Comparison of ENCODE assay signal across 10 cellular contexts in the genomic region with DNA sequence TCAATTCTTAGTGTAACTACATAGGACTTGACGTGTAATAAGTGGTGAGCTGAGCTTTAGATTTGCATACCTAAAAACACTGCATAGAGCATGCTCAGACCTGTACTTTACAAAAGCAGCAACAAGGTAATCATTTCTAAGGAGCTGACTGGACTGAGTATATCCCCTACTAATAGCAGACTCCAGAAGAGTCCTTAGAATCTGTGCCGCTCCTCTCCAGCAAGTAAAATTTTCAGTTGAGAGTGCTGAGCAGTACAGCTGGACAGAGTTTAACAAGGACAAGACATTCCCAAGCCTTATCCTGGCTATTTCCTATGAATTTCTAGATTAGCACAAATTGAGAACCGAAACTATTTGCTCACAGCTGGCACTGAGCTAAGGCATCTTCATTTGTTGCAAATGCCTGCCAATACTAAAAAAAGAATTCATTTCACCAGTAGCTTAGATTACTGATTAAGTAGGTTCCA. TPM values are rescaled to one million over a fixed set of nuclear protein-coding genes. Genes with fewer than 3 reads are reported as not detected.
DNase-seq lines count a peak whose midpoint lies in the region; ATAC-seq lines count a peak whose summit lies in the region.
"Had no signal": no experiment of that assay in that cellular context is flagged by ENCODE, and none has a peak within 500 bp of the region (broad histone marks: within the 10 kb centered on the region; RNA-seq: fewer than 3 reads in every experiment).

No MANE protein-coding gene starts in this region.

- ATAC-seq in GM18858 (IDR thresholded peaks at IDR 0.05; ENCODE audit: unreplicated experiment): peak; percentile 84
- peak; percentile 93 for ATAC-seq in GM21619 (IDR thresholded peaks at IDR 0.05; ENCODE audit: unreplicated experiment)
- ATAC-seq in HG03439 (IDR thresholded peaks at IDR 0.05; ENCODE audit: unreplicated experiment): peak; percentile 93
- ATAC-seq in left cardiac atrium: peak; percentile 42 to 58

- intact Hi-C loops in left cardiac atrium (cut with DNase I): no loop called here

- DNase-seq in left cardiac atrium (no peak), retina (no peak), iPS-NIHi11 (ENCODE audit: low spot score) (no peak), NCI-H69 (lab: John Stamatoyannopoulos, UW) (no peak), NCI-H2227 treated with DMSO at 0.1 percent for 48 hours (lab: John Stamatoyannopoulos, UW) (no peak)
- DNase-seq: activated naive CD4-positive, alpha-beta T cell treated with anti-CD3 and anti-CD28 coated beads, Interleukin-2, amount 10 ng/mL, durations not matched to agents 7 days and 5 days; T1000 had no signal

RNA-seq across cellular contexts. Expression of gene KLHL31, which starts 26.1 kb away (rescaled TPM):
- total RNA-seq in left cardiac atrium: 100 to 1,000 TPM; 165 to 238 TPM
